In genomic region chr6:119096683-119097310, GRCh38 we compare ENCODE assay signal across 12 cellular contexts. TPM values are rescaled to one million over a fixed set of nuclear protein-coding genes. Genes with fewer than 3 reads are reported as not detected.
DNase-seq lines count a peak whose midpoint lies in the region; TF ChIP-seq lines count a peak whose summit lies in the region.
"Had no signal": no experiment of that assay in that cellular context is flagged by ENCODE, and none has a peak within 500 bp of the region (broad histone marks: within the 10 kb centered on the region; RNA-seq: fewer than 3 reads in every experiment).

No MANE protein-coding gene starts in this region.

- CTCF ChIA-PET in activated CD4-positive, alpha-beta T cell treated with anti-CD3 and anti-CD28 coated beads, Interleukin-2, amount 10 ng/mL, durations not matched to agents 7 days and 5 days (lab: Charles Lee): no interaction called here

- no peak for TF ChIP-seq CTCF in GM13977 (IDR thresholded peaks at IDR 0.05; ENCODE audit: extremely low read depth, insufficient read depth, missing control alignments)

- H3K4me1 ChIP-seq in rectal smooth muscle tissue (ENCODE audit: control insufficient read depth, insufficient read depth, low read length): peaks cover 11% of the 10 kb centered on the region

- H3K4me3 ChIP-seq in rectal smooth muscle tissue (ENCODE audit: low read length): no peak overlapping the region

- H3K9ac ChIP-seq in rectal smooth muscle tissue (ENCODE audit: low read length): no peak overlapping the region

- H3K36me3 Mint-ChIP-seq in IgD-negative memory B cell: no peaks in the 10 kb centered on the region
- H3K36me3 Mint-ChIP-seq in activated CD4-positive, alpha-beta T cell treated with anti-CD3 and anti-CD28 coated beads, Interleukin-2, amount 10 ng/mL, durations not matched to agents 7 days and 5 days (ENCODE audit: low read depth): no peaks in the 10 kb centered on the region

- peak in 48 of 61 donors; percentile 3 to 87 (median 40) for DNase-seq in caudate nucleus (lab: John Stamatoyannopoulos, UW)
- peak; percentile 56 for DNase-seq in islet precursor cell
- DNase-seq in activated CD4-positive, alpha-beta T cell treated with anti-CD3 and anti-CD28 coated beads, Interleukin-2, amount 10 ng/mL, durations not matched to agents 7 days and 5 days: no peak
- no peak for DNase-seq in GM13977 (ENCODE audit: low spot score)
- DNase-seq in 8988T: no peak
- DNase-seq in activated effector memory CD4-positive, alpha-beta T cell treated with anti-CD3 and anti-CD28 coated beads, Interleukin-2, amount 50 U/mL, for 16 hours: no peak
- DNase-seq: DMS53; NCI-H2029; stimulated activated CD4-positive, alpha-beta T cell treated with anti-CD3 and anti-CD28 coated beads, Interleukin-2, amount 100 ng/mL, for 48 hours had no signal

- H3K4me1 Mint-ChIP-seq in IgD-negative memory B cell: peaks cover 4 to 12% (median 6%) of the 10 kb centered on the region in 3 donors
- H3K4me1 Mint-ChIP-seq in activated CD4-positive, alpha-beta T cell treated with anti-CD3 and anti-CD28 coated beads, Interleukin-2, amount 10 ng/mL, durations not matched to agents 7 days and 5 days: peaks cover 7% of the 10 kb centered on the region

- peaks cover 0 to 1% (median 0%) of the 10 kb centered on the region in 3 donors for H3K9me3 Mint-ChIP-seq in IgD-negative memory B cell
- H3K9me3 Mint-ChIP-seq in activated CD4-positive, alpha-beta T cell treated with anti-CD3 and anti-CD28 coated beads, Interleukin-2, amount 10 ng/mL, durations not matched to agents 7 days and 5 days: no peaks in the 10 kb centered on the region
- H3K9me3 Mint-ChIP-seq: activated T-helper 2 cell treated with anti-CD3 and anti-CD28 coated beads, Interferon-gamma antibody, Interleukin-2, Interleukin-4, amounts not matched to agents 10 μg/mL and 5 μg/mL and 100 μg/mL, durations not matched to agents 14 hours and 24 hours and 36 hours had no signal

- no peaks in the 10 kb centered on the region for H3K36me3 ChIP-seq in rectal smooth muscle tissue (ENCODE audit: control insufficient read depth, insufficient read depth, low read length)

- peak overlapping the region in 1 of 4 donors; percentile 65 for H3K4me3 Mint-ChIP-seq in IgD-negative memory B cell
- no peak overlapping the region for H3K4me3 Mint-ChIP-seq in activated CD4-positive, alpha-beta T cell treated with anti-CD3 and anti-CD28 coated beads, Interleukin-2, amount 10 ng/mL, durations not matched to agents 7 days and 5 days

- no peaks in the 10 kb centered on the region for H3K27me3 Mint-ChIP-seq in IgD-negative memory B cell
- no peaks in the 10 kb centered on the region for H3K27me3 Mint-ChIP-seq in activated CD4-positive, alpha-beta T cell treated with anti-CD3 and anti-CD28 coated beads, Interleukin-2, amount 10 ng/mL, durations not matched to agents 7 days and 5 days

- peak overlapping the region in 2 of 3 donors; percentile 70 to 81 for H3K27ac Mint-ChIP-seq in IgD-negative memory B cell
- no peak overlapping the region for H3K27ac Mint-ChIP-seq in activated CD4-positive, alpha-beta T cell treated with anti-CD3 and anti-CD28 coated beads, Interleukin-2, amount 10 ng/mL, durations not matched to agents 7 days and 5 days
- H3K27ac Mint-ChIP-seq: activated T-helper 2 cell treated with anti-CD3 and anti-CD28 coated beads, Interferon-gamma antibody, Interleukin-2, Interleukin-4, amounts not matched to agents 10 μg/mL and 5 μg/mL and 100 μg/mL, durations not matched to agents 14 hours and 24 hours and 36 hours had no signal

- no peaks in the 10 kb centered on the region for H3K27me3 ChIP-seq in rectal smooth muscle tissue (ENCODE audit: control insufficient read depth, insufficient read depth, low read length)

- in situ Hi-C loops in GM13977 (cut with MboI; ENCODE audit: low pct_unique_long_range_greater_than_20kb, low sequenced_read_pairs, unreplicated experiment): no loop called here

- POLR2A ChIA-PET in activated CD4-positive, alpha-beta T cell treated with anti-CD3 and anti-CD28 coated beads, Interleukin-2, amount 10 ng/mL, durations not matched to agents 7 days and 5 days (lab: Charles Lee): no interaction called here

- H3K27ac ChIP-seq in caudate nucleus (ENCODE audit: low read depth, low read length) (peak overlapping the region; percentile 84), rectal smooth muscle tissue (ENCODE audit: low read depth, low read length) (peak overlapping the region; percentile 70)

RNA-seq across cellular contexts. Expression of gene FAM184A, which starts 18.3 kb away (rescaled TPM):
- 0.09 TPM for polyA plus RNA-seq in IgD-negative memory B cell
- total RNA-seq in activated CD4-positive, alpha-beta T cell treated with anti-CD3 and anti-CD28 coated beads, Interleukin-2, amount 10 ng/mL, durations not matched to agents 7 days and 5 days: 1 to 10 TPM; 7.4 to 8.3 TPM

Comparison
In these comparisons a context has a peak if more than half of its experiments do, and no peak if none do; other contexts are left out.
1. DNase-seq: peak in caudate nucleus (48 of 61) and islet precursor cell (single experiment); none in activated CD4-positive, alpha-beta T cell treated with anti-CD3 and anti-CD28 coated beads, Interleukin-2, amount 10 ng/mL, durations not matched to agents 7 days and 5 days (single experiment), GM13977 (single experiment), 8988T (single experiment) and activated effector memory CD4-positive, alpha-beta T cell treated with anti-CD3 and anti-CD28 coated beads, Interleukin-2, amount 50 U/mL, for 16 hours (single experiment).